In genomic region chr5:71770381-71770780, GRCh38 we compare ENCODE assay signal across 9 cellular contexts. TPM values are rescaled to one million over a fixed set of nuclear protein-coding genes. Genes with fewer than 3 reads are reported as not detected.
"Had no signal": no experiment of that assay in that cellular context is flagged by ENCODE, and none has a peak within 500 bp of the region (broad histone marks: within the 10 kb centered on the region; RNA-seq: fewer than 3 reads in every experiment).

No MANE protein-coding gene starts in this region.

- H3K4me3 Mint-ChIP-seq: IgD-negative memory B cell had no signal

- H3K9me3 Mint-ChIP-seq: IgD-negative memory B cell had no signal

- DNase-seq: IMR-90, KBM-7, KG1 had no signal

- H3K27ac Mint-ChIP-seq: IgD-negative memory B cell had no signal

- H3K36me3 Mint-ChIP-seq: IgD-negative memory B cell had no signal

- H3K27ac ChIP-seq: HL-60 had no signal

- FAIRE-seq: HepG2, HTR-8/SVneo had no signal

- ATAC-seq: HepG2 had no signal

RNA-seq across cellular contexts. Expression of gene CARTPT, which starts 51.3 kb away (rescaled TPM):
- total RNA-seq: HepG2, HT-29, HT1080, IMR-90 had no signal
- polyA plus RNA-seq: HepG2, IgD-negative memory B cell, IMR-90 had no signal
